Comparison of ENCODE assay signal across 30 cellular contexts in the genomic region with DNA sequence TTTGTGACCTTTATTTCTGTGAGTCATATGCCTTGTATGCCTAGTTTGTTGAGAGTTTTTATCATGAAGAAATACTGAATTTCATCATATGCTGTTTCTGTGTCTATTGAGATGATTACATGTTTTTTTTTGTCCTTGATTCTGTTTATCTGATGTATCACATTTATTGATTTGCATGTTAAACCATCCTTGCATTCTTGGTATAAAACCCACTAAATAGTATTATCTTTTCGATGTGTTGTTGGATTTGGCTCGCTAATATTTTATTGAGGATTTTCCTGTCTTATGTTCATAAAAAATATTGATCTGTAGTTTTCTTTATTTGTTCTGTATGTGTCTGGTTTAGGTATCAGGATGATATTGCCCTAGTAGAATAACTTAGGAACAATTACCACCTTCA.
"Had no signal": no experiment of that assay in that cellular context is flagged by ENCODE, and none has a peak within 500 bp of the region (broad histone marks: within the 10 kb centered on the region; RNA-seq: fewer than 3 reads in every experiment).

No MANE protein-coding gene starts in this region.

- H3K9me3 ChIP-seq: adrenal gland had no signal

- H3K27me3 ChIP-seq: adrenal gland, ascending aorta, breast epithelium, cardiac muscle cell, esophagus muscularis mucosa, gastroesophageal sphincter, heart right ventricle, hepatocyte had no signal

- H3K36me3 ChIP-seq: adrenal gland, ascending aorta, breast epithelium, cardiac muscle cell, esophagus muscularis mucosa, gastroesophageal sphincter, heart right ventricle had no signal

- H3K79me2 ChIP-seq: hepatocyte had no signal

- H2AFZ ChIP-seq: hepatocyte had no signal

- H3K4me3 ChIP-seq: adrenal gland, ascending aorta, breast epithelium, cardiac muscle cell, esophagus muscularis mucosa, gastroesophageal sphincter, heart right ventricle, hepatocyte had no signal

- H3K4me2 ChIP-seq: hepatocyte had no signal

- ATAC-seq: activated CD4-positive, alpha-beta T cell treated with anti-CD3 and anti-CD28 coated beads for 36 hours; activated CD8-positive, alpha-beta memory T cell treated with anti-CD3 and anti-CD28 coated beads, Interleukin-2, amount 10 ng/mL, durations not matched to agents 7 days and 5 days; activated CD8-positive, alpha-beta T cell treated with anti-CD3 and anti-CD28 coated beads, Interleukin-2, amount 10 ng/mL, durations not matched to agents 7 days and 5 days; activated naive CD8-positive, alpha-beta T cell treated with anti-CD3 and anti-CD28 coated beads, Interleukin-2, amount 50 U/mL, for 24 hours; effector memory CD8-positive, alpha-beta T cell; gastroesophageal sphincter; heart right ventricle had no signal

- DNase-seq: activated CD4-positive, alpha-beta memory T cell treated with anti-CD3 and anti-CD28 coated beads for 36 hours; activated CD4-positive, alpha-beta T cell treated with anti-CD3 and anti-CD28 coated beads for 36 hours; activated CD4-positive, alpha-beta T cell treated with anti-CD3 and anti-CD28 coated beads, Interleukin-2, amount 10 ng/mL, durations not matched to agents 24 days and 14 days; activated CD4-positive, CD25-positive, alpha-beta regulatory T cell; activated CD4-positive, CD25-positive, alpha-beta regulatory T cell treated with anti-CD3 and anti-CD28 coated beads, Interleukin-2, amount 50 U/mL, for 72 hours; activated CD8-positive, alpha-beta memory T cell treated with anti-CD3 and anti-CD28 coated beads, Interleukin-2, amount 10 ng/mL, durations not matched to agents 7 days and 5 days; activated CD8-positive, alpha-beta memory T cell treated with anti-CD3 and anti-CD28 coated beads, Interleukin-2, amount 50 U/mL, for 4 hours; activated CD8-positive, alpha-beta T cell treated with anti-CD3 and anti-CD28 coated beads, Interleukin-2, amount 10 ng/mL, durations not matched to agents 7 days and 5 days; activated effector memory CD4-positive, alpha-beta T cell treated with anti-CD3 and anti-CD28 coated beads, Interleukin-2, amount 50 U/mL, for 16 hours; activated naive CD4-positive, alpha-beta T cell treated with anti-CD3 and anti-CD28 coated beads for 36 hours; activated naive CD8-positive, alpha-beta T cell treated with anti-CD3 and anti-CD28 coated beads for 36 hours; activated naive CD8-positive, alpha-beta T cell treated with anti-CD3 and anti-CD28 coated beads, Interleukin-2, amount 50 U/mL, for 24 hours; activated T-cell treated with anti-CD3 and anti-CD28 coated beads, Interleukin-2, amount 50 U/mL, for 1 hour; activated T-cell treated with anti-CD3 and anti-CD28 coated beads, Interleukin-2, amount 50 U/mL, for 48 hours; adrenal gland; central memory CD4-positive, alpha-beta T cell; cortex of kidney; dermis blood vessel endothelial cell; effector CD4-positive, alpha-beta T cell; effector memory CD8-positive, alpha-beta T cell; erythroblast; foreskin melanocyte; heart right ventricle; T-helper 2 cell had no signal

- H3K27ac ChIP-seq: adrenal gland, ascending aorta, breast epithelium, cardiac muscle cell, esophagus muscularis mucosa, gastroesophageal sphincter, heart right ventricle, hepatocyte had no signal

- H3K4me1 ChIP-seq: adrenal gland, ascending aorta, breast epithelium, esophagus muscularis mucosa, gastroesophageal sphincter, heart right ventricle had no signal
